Comparison of ENCODE assay signal across 8 cellular contexts in the genomic region with DNA sequence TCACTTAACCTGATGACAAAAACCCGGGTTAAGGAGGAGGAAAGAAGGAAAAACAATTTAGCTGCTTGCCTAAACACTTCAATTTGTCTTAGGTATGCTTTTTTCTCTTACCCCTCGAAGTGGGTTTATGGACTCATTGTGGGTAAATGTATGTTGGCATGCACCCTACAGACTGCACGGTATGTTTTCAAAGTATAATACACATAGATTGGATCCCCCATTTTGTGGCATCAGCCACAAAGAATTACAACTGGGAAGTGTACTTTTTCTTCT. TPM values are rescaled to one million over a fixed set of nuclear protein-coding genes. Genes with fewer than 3 reads are reported as not detected.
DNase-seq lines count a peak whose midpoint lies in the region; ATAC-seq and TF ChIP-seq lines count a peak whose summit lies in the region.

No MANE protein-coding gene starts in this region.

- H3K27ac ChIP-seq in A673 (ENCODE audit: low read depth, low read length, poor library complexity, severe bottlenecking) = peak overlapping the region; percentile 97
- peak overlapping the region; percentile 87 for H3K27ac ChIP-seq in PC-3 (ENCODE audit: low read length)
- H3K27ac ChIP-seq in esophagus muscularis mucosa (replicated peaks in 1 of 4) = peak overlapping the region; percentile 94 to 99 (median 98)

- intact Hi-C loops in A673 (cut with micrococcal nuclease; ENCODE audit: unreplicated experiment) = loop anchor here (5.0 to 10.0 kb wide), 3 partner anchors 75 to 162 kb away; no protein-coding TSS in a partner anchor
- intact Hi-C loops in PC-3 (cut with micrococcal nuclease) = loop anchor here (1.0 to 5.0 kb wide), 7 partner anchors 8 to 665 kb away; a partner anchor contains a TSS
- intact Hi-C loops in esophagus muscularis mucosa (cut with DNase I) = loop anchor here (5.0 to 10.0 kb wide), 3 partner anchors 62 to 155 kb away; no protein-coding TSS in a partner anchor

- H4K20me1 ChIP-seq in PC-3 (ENCODE audit: low read length) = peaks cover 5% of the 10 kb centered on the region; the same call in 1 of the 2 replicates

- no peaks in the 10 kb centered on the region for H3K27me3 ChIP-seq in A673 (replicated peaks; ENCODE audit: insufficient read depth, low read depth, low read length, poor library complexity)
- H3K27me3 ChIP-seq in PC-3 (ENCODE audit: low read length) = no peaks in the 10 kb centered on the region
- H3K27me3 ChIP-seq in esophagus muscularis mucosa = no peaks in the 10 kb centered on the region
- no peaks in the 10 kb centered on the region for H3K27me3 ChIP-seq in neuron (ENCODE audit: insufficient read depth, low read length)

- H3K9ac ChIP-seq in PC-3 (ENCODE audit: low read length) = peak overlapping the region; percentile 89

- TF ChIP-seq CTCF in A673 (conservative IDR thresholded peaks at IDR 0.05; ENCODE audit: low read depth, low read length) (no peak), PC-3 (conservative IDR thresholded peaks at IDR 0.05; ENCODE audit: low read depth, low read length) (no peak), esophagus muscularis mucosa (IDR thresholded peaks at IDR 0.05) (no peak)

- DNase-seq in A673 (ENCODE audit: low spot score) (no peak), PC-3 (peak; percentile 23), esophagus muscularis mucosa (ENCODE audit: extremely low spot score) (no peak), T-helper 2 cell (no peak), D341Med (ENCODE audit: low spot score) (no peak), HUDEP-2 (lab: John Stamatoyannopoulos, UW; ENCODE audit: unreplicated experiment in 76 of 76) (no peak)
- DNase-seq in activated T-cell treated with anti-CD3 and anti-CD28 coated beads, Interleukin-2, amount 50 U/mL, for 24 hours = no peak

- TF ChIP-seq EP300 in esophagus muscularis mucosa (IDR thresholded peaks at IDR 0.05) = no peak

- H3K9me2 ChIP-seq in PC-3 (replicated peaks; ENCODE audit: low read length) = no peaks in the 10 kb centered on the region

- peaks cover 66% of the 10 kb centered on the region for H3K27me3 Mint-ChIP-seq in activated T-cell treated with anti-CD3 and anti-CD28 coated beads, Interleukin-2, amount 50 U/mL, for 24 hours

- H3K4me1 Mint-ChIP-seq in activated T-cell treated with anti-CD3 and anti-CD28 coated beads, Interleukin-2, amount 50 U/mL, for 24 hours (ENCODE audit: low read depth) = peaks cover 17% of the 10 kb centered on the region

- H2AFZ ChIP-seq in PC-3 (ENCODE audit: low read length) (peak overlapping the region; percentile 58), neuron (ENCODE audit: low read depth, low read length) (no peak overlapping the region)

- H3K4me3 ChIP-seq in A673 (ENCODE audit: low read depth, low read length, poor library complexity, severe bottlenecking) (peak overlapping the region; percentile 85), PC-3 (ENCODE audit: low read length) (peak overlapping the region; percentile 70), esophagus muscularis mucosa (peak overlapping the region; percentile 65 to 95 (median 94)), neuron (ENCODE audit: low read length) (peak overlapping the region; percentile 97)

- peak overlapping the region; percentile 87 for H3K4me2 ChIP-seq in PC-3 (ENCODE audit: low read length)

- peaks cover 59% of the 10 kb centered on the region for H3K4me1 ChIP-seq in A673 (ENCODE audit: insufficient read depth, low read length, poor library complexity, severe bottlenecking)
- peaks cover 51% of the 10 kb centered on the region for H3K4me1 ChIP-seq in PC-3 (ENCODE audit: insufficient read depth, low read length)
- H3K4me1 ChIP-seq in esophagus muscularis mucosa = peaks cover 43 to 64% (median 61%) of the 10 kb centered on the region in 4 donors
- H3K4me1 ChIP-seq in neuron (ENCODE audit: insufficient read depth, low read length) = peaks cover 50% of the 10 kb centered on the region

- CTCF ChIA-PET in A673 (lab: Charles Lee) (no interaction called here), PC-3 (lab: Charles Lee) (no interaction called here)

- POLR2A ChIA-PET in A673 (lab: Charles Lee; ENCODE audit: low non-redundant PET) (no interaction called here), PC-3 (lab: Charles Lee; ENCODE audit: unreplicated experiment) (interaction anchor here (0.6 kb wide), 2 partner anchors 149 to 198 kb away, joined by 3 to 5 read pairs; a partner anchor contains a TSS)

- ATAC-seq in PC-3 = no peak

- peaks cover 2% of the 10 kb centered on the region for H3K36me3 Mint-ChIP-seq in activated T-cell treated with anti-CD3 and anti-CD28 coated beads, Interleukin-2, amount 50 U/mL, for 24 hours (ENCODE audit: low read depth)

- H3F3A ChIP-seq in PC-3 (ENCODE audit: low read length, unreplicated experiment) = peaks cover 9% of the 10 kb centered on the region

- H3K36me3 ChIP-seq in A673 (ENCODE audit: insufficient read depth, low read length, poor library complexity, severe bottlenecking) = peaks cover 15% of the 10 kb centered on the region
- peaks cover 20% of the 10 kb centered on the region; the same call in 1 of the 2 replicates for H3K36me3 ChIP-seq in PC-3 (ENCODE audit: low read depth, low read length)
- peaks cover 0 to 7% (median 0%) of the 10 kb centered on the region in 4 donors for H3K36me3 ChIP-seq in esophagus muscularis mucosa
- H3K36me3 ChIP-seq in neuron (ENCODE audit: insufficient read depth, low read length) = peaks cover 11% of the 10 kb centered on the region

- WGBS in esophagus muscularis mucosa = 10% methylated on average over 3 of the region's 3 CpGs

- H3K9me3 ChIP-seq in A673 (ENCODE audit: low read depth, low read length, poor library complexity, severe bottlenecking) (no peaks in the 10 kb centered on the region), PC-3 (ENCODE audit: low read length) (no peaks in the 10 kb centered on the region), esophagus muscularis mucosa (no peaks in the 10 kb centered on the region), neuron (ENCODE audit: low read length) (no peaks in the 10 kb centered on the region)

- no peak for TF ChIP-seq POLR2A in esophagus muscularis mucosa (IDR thresholded peaks at IDR 0.05; ENCODE audit: low read depth)

- BruUV-seq in A673 (replicated peaks; lab: Mats Ljungman, UMichigan) = no TSS peak
- no TSS peak for BruUV-seq in PC-3 (replicated peaks; lab: Mats Ljungman, UMichigan)

- H3K4me3 Mint-ChIP-seq in activated T-cell treated with anti-CD3 and anti-CD28 coated beads, Interleukin-2, amount 50 U/mL, for 24 hours = no peak overlapping the region

- peaks cover 74% of the 10 kb centered on the region for H3K79me2 ChIP-seq in PC-3 (ENCODE audit: low read length)

- no peak overlapping the region for H3K27ac Mint-ChIP-seq in activated T-cell treated with anti-CD3 and anti-CD28 coated beads, Interleukin-2, amount 50 U/mL, for 24 hours

- no peaks in the 10 kb centered on the region for H3K9me3 Mint-ChIP-seq in activated T-cell treated with anti-CD3 and anti-CD28 coated beads, Interleukin-2, amount 50 U/mL, for 24 hours

RNA-seq across cellular contexts. Expression of a gene that starts 2.3 kb away (rescaled TPM):
- total RNA-seq in A673 (2021) = 124 and 134 TPM in 2 replicates
- 104 and 118 TPM in 2 replicates for total RNA-seq in PC-3 (2014; rRNA removed)
- total RNA-seq in esophagus muscularis mucosa = 100 to 1,000 TPM; 220 to 343 (median 275) TPM
